ENCODE assay signal across 1 cellular context in genomic region chr16:67666538-67667433, GRCh38.
TF ChIP-seq lines count a peak whose summit lies in the region.

A gene with protein sequence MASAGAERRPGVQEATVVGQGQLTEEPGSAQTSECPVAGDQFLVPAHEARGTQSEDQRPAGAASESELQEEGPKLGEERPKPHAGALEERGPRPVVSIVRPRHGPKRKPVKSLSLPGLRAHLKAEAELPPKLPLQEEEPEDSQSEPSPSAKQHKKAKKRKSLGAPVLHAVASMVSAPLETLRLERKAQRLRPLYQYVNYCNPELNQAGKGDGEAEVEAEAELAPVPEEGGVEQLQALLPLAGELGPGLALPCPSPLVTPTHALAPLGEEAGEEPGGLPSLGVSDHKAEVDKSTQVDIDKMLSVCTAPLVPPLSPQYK (plus strand): TSS chr16:67666814. CDS start chr16:67666971, 157 bp downstream.
A gene with protein sequence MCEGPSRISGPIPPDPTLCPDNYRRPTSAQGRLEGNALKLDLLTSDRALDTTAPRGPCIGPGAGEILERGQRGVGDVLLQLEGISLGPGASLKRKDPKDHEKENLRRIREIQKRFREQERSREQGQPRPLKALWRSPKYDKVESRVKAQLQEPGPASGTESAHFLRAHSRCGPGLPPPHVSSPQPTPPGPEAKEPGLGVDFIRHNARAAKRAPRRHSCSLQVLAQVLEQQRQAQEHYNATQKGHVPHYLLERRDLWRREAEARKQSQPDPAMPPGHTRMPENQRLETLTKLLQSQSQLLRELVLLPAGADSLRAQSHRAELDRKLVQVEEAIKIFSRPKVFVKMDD (minus strand): TSS chr16:67666750. CDS start chr16:67666442, 308 bp downstream.

TF ChIP-seq in GM12878, 131 proteins besides CTCF, POLR2A, EP300 and RAD21 (continues in another document):
- TF ChIP-seq, protein P1, sequence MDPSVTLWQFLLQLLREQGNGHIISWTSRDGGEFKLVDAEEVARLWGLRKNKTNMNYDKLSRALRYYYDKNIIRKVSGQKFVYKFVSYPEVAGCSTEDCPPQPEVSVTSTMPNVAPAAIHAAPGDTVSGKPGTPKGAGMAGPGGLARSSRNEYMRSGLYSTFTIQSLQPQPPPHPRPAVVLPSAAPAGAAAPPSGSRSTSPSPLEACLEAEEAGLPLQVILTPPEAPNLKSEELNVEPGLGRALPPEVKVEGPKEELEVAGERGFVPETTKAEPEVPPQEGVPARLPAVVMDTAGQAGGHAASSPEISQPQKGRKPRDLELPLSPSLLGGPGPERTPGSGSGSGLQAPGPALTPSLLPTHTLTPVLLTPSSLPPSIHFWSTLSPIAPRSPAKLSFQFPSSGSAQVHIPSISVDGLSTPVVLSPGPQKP (IDR thresholded peaks at IDR 0.05; ENCODE audit: low read depth, low read length): no peak
- TF ChIP-seq NFYA (IDR thresholded peaks at IDR 0.05; ENCODE audit: borderline replicate concordance, low read depth, low read length): no peak
- TF ChIP-seq NRF1 (conservative IDR thresholded peaks at IDR 0.05; ENCODE audit: low read depth, low read length): no peak
- no peak for TF ChIP-seq ZNF687 (IDR thresholded peaks at IDR 0.05)
- no peak for TF ChIP-seq SREBF2 (IDR thresholded peaks at IDR 0.05; ENCODE audit: low read length)
- TF ChIP-seq CHD4 (IDR thresholded peaks at IDR 0.05): no peak
- TF ChIP-seq NKRF (conservative IDR thresholded peaks at IDR 0.05): peak; percentile 40
- no peak for TF ChIP-seq USF1 (IDR thresholded peaks at IDR 0.05; ENCODE audit: borderline replicate concordance, extremely low read length, insufficient read depth, low read depth, low read length)
- no peak for TF ChIP-seq ZBTB33 (IDR thresholded peaks at IDR 0.05)
- no peak for TF ChIP-seq IRF3 (IDR thresholded peaks at IDR 0.05)
- TF ChIP-seq CBX5 (IDR thresholded peaks at IDR 0.05; ENCODE audit: low read depth): no peak
- TF ChIP-seq SUPT20H (IDR thresholded peaks at IDR 0.05; ENCODE audit: borderline replicate concordance, control insufficient read depth, low read depth, low read length): no peak
- TF ChIP-seq, protein P2, sequence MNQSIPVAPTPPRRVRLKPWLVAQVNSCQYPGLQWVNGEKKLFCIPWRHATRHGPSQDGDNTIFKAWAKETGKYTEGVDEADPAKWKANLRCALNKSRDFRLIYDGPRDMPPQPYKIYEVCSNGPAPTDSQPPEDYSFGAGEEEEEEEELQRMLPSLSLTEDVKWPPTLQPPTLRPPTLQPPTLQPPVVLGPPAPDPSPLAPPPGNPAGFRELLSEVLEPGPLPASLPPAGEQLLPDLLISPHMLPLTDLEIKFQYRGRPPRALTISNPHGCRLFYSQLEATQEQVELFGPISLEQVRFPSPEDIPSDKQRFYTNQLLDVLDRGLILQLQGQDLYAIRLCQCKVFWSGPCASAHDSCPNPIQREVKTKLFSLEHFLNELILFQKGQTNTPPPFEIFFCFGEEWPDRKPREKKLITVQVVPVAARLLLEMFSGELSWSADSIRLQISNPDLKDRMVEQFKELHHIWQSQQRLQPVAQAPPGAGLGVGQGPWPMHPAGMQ (IDR thresholded peaks at IDR 0.05; ENCODE audit: borderline replicate concordance): no peak
- TF ChIP-seq MYB (IDR thresholded peaks at IDR 0.05; ENCODE audit: borderline replicate concordance, low read depth, low read length): no peak
- peak; percentile 23; the same call in 1 of the 2 replicates for TF ChIP-seq DPF2 (IDR thresholded peaks at IDR 0.05)
- peak; percentile 83; the same call in 1 of the 2 replicates for TF ChIP-seq LARP7 (IDR thresholded peaks at IDR 0.05)
- TF ChIP-seq, protein P3, sequence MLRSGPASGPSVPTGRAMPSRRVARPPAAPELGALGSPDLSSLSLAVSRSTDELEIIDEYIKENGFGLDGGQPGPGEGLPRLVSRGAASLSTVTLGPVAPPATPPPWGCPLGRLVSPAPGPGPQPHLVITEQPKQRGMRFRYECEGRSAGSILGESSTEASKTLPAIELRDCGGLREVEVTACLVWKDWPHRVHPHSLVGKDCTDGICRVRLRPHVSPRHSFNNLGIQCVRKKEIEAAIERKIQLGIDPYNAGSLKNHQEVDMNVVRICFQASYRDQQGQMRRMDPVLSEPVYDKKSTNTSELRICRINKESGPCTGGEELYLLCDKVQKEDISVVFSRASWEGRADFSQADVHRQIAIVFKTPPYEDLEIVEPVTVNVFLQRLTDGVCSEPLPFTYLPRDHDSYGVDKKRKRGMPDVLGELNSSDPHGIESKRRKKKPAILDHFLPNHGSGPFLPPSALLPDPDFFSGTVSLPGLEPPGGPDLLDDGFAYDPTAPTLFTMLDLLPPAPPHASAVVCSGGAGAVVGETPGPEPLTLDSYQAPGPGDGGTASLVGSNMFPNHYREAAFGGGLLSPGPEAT (IDR thresholded peaks at IDR 0.05; ENCODE audit: low read depth): no peak
- TF ChIP-seq ZZZ3 (IDR thresholded peaks at IDR 0.05; ENCODE audit: control insufficient read depth, insufficient read length, low read depth): no peak
- TF ChIP-seq, protein P4, sequence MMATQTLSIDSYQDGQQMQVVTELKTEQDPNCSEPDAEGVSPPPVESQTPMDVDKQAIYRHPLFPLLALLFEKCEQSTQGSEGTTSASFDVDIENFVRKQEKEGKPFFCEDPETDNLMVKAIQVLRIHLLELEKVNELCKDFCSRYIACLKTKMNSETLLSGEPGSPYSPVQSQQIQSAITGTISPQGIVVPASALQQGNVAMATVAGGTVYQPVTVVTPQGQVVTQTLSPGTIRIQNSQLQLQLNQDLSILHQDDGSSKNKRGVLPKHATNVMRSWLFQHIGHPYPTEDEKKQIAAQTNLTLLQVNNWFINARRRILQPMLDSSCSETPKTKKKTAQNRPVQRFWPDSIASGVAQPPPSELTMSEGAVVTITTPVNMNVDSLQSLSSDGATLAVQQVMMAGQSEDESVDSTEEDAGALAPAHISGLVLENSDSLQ (IDR thresholded peaks at IDR 0.05): 0 out of 2 replicates have a peak, but pooled peaks have one; percentile 13
- TF ChIP-seq SMAD1 (IDR thresholded peaks at IDR 0.05; ENCODE audit: low read depth, partially characterized antibody): no peak
- no peak for TF ChIP-seq SKIL (IDR thresholded peaks at IDR 0.05; ENCODE audit: low read depth, poor library complexity, severe bottlenecking)
- TF ChIP-seq ZNF274 (IDR thresholded peaks at IDR 0.05; ENCODE audit: insufficient read depth, insufficient read length): no peak
- TF ChIP-seq, protein P5, sequence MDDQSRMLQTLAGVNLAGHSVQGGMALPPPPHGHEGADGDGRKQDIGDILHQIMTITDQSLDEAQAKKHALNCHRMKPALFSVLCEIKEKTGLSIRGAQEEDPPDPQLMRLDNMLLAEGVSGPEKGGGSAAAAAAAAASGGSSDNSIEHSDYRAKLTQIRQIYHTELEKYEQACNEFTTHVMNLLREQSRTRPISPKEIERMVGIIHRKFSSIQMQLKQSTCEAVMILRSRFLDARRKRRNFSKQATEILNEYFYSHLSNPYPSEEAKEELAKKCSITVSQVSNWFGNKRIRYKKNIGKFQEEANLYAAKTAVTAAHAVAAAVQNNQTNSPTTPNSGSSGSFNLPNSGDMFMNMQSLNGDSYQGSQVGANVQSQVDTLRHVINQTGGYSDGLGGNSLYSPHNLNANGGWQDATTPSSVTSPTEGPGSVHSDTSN (IDR thresholded peaks at IDR 0.05; ENCODE audit: insufficient replicate concordance, low read depth, low read length): no peak
